Comparison of ENCODE assay signal across 18 cellular contexts in genomic region chr4:147195386-147195785, GRCh38.
"Had no signal": no experiment of that assay in that cellular context is flagged by ENCODE, and none has a peak within 500 bp of the region (broad histone marks: within the 10 kb centered on the region; RNA-seq: fewer than 3 reads in every experiment).

No MANE protein-coding gene starts in this region.

- H3K27me3 Mint-ChIP-seq: activated CD4-positive, alpha-beta T cell treated with anti-CD3 and anti-CD28 coated beads, Interleukin-2, amount 10 ng/mL, durations not matched to agents 24 days and 14 days had no signal

- H3K4me3 ChIP-seq: breast epithelium, heart right ventricle, prostate gland, right atrium auricular region, skin epidermis, transverse colon, uterus had no signal

- H3K4me1 ChIP-seq: breast epithelium, prostate gland, transverse colon, uterus had no signal

- H3K4me3 Mint-ChIP-seq: activated CD4-positive, alpha-beta T cell treated with anti-CD3 and anti-CD28 coated beads, Interleukin-2, amount 10 ng/mL, durations not matched to agents 24 days and 14 days; activated CD8-positive, alpha-beta T cell treated with anti-CD3 and anti-CD28 coated beads for 36 hours; activated naive CD4-positive, alpha-beta T cell treated with anti-CD3 and anti-CD28 coated beads for 36 hours; activated T-helper 17 cell treated with anti-CD3 and anti-CD28 coated beads, Interleukin-2, amount 50 U/mL, for 72 hours; immature natural killer cell; nephron progenitor cell had no signal

- H3K9me3 Mint-ChIP-seq: activated CD4-positive, alpha-beta T cell treated with anti-CD3 and anti-CD28 coated beads, Interleukin-2, amount 10 ng/mL, durations not matched to agents 24 days and 14 days; activated CD8-positive, alpha-beta T cell treated with anti-CD3 and anti-CD28 coated beads for 36 hours; activated naive CD4-positive, alpha-beta T cell treated with anti-CD3 and anti-CD28 coated beads for 36 hours; nephron progenitor cell had no signal

- H3K9me3 ChIP-seq: breast epithelium, heart right ventricle, prostate gland, right atrium auricular region, transverse colon, uterus had no signal

- DNase-seq: activated CD4-positive, alpha-beta T cell treated with anti-CD3 and anti-CD28 coated beads, Interleukin-2, amount 10 ng/mL, durations not matched to agents 24 days and 14 days; activated CD8-positive, alpha-beta T cell treated with anti-CD3 and anti-CD28 coated beads for 36 hours; activated naive CD4-positive, alpha-beta T cell treated with anti-CD3 and anti-CD28 coated beads for 36 hours; activated T-cell treated with anti-CD3 and anti-CD28 coated beads, Interleukin-2, amount 50 U/mL, for 1 hour; cortex of kidney; heart right ventricle; immature natural killer cell; mesendoderm; nephron progenitor cell; nucleus accumbens; stimulated activated naive CD8-positive, alpha-beta T cell treated with anti-CD3 and anti-CD28 coated beads, Interleukin-15, Interleukin-2, amounts not matched to agents 100 U/mL and 50 U/mL, for 24 hours; transverse colon; uterus had no signal

- H3K27ac ChIP-seq: breast epithelium, heart right ventricle, prostate gland, skin epidermis, transverse colon had no signal

- H3K4me1 Mint-ChIP-seq: activated CD4-positive, alpha-beta T cell treated with anti-CD3 and anti-CD28 coated beads, Interleukin-2, amount 10 ng/mL, durations not matched to agents 24 days and 14 days; activated T-helper 17 cell treated with anti-CD3 and anti-CD28 coated beads, Interleukin-2, amount 50 U/mL, for 72 hours; immature natural killer cell; nephron progenitor cell had no signal

- H3K27ac Mint-ChIP-seq: activated CD4-positive, alpha-beta T cell treated with anti-CD3 and anti-CD28 coated beads, Interleukin-2, amount 10 ng/mL, durations not matched to agents 24 days and 14 days; activated CD8-positive, alpha-beta T cell treated with anti-CD3 and anti-CD28 coated beads for 36 hours; activated naive CD4-positive, alpha-beta T cell treated with anti-CD3 and anti-CD28 coated beads for 36 hours; activated T-helper 17 cell treated with anti-CD3 and anti-CD28 coated beads, Interleukin-2, amount 50 U/mL, for 72 hours; immature natural killer cell; nephron progenitor cell had no signal

- H3K27me3 ChIP-seq: breast epithelium, heart right ventricle, right atrium auricular region, transverse colon, uterus had no signal

- H3K36me3 ChIP-seq: breast epithelium, heart right ventricle, prostate gland, right atrium auricular region, transverse colon, uterus had no signal
